ENCODE assay signal across 8 cellular contexts in genomic region chr6:56840467-56841371, GRCh38.
DNase-seq lines count a peak whose midpoint lies in the region; ATAC-seq and TF ChIP-seq lines count a peak whose summit lies in the region.

No MANE protein-coding gene starts in this region.

- ATAC-seq in naive thymus-derived CD8-positive, alpha-beta T cell = no peak

- no peak overlapping the region for H3K9ac ChIP-seq in mucosa of rectum (ENCODE audit: low read depth in 1 of 2, low read length in 2 of 2)

- H3K27me3 ChIP-seq in mucosa of rectum (ENCODE audit: control insufficient read depth in 2 of 2, insufficient read depth in 2 of 2, low read length in 2 of 2) = peaks cover 8 to 28% of the 10 kb centered on the region in 2 donors

- in situ Hi-C loops in GM13976 (cut with MboI; ENCODE audit: low sequenced_read_pairs, unreplicated experiment) = loop anchor here (10.0 kb wide), 2 partner anchors 76 to 126 kb away; no protein-coding TSS in a partner anchor

- TF ChIP-seq CTCF in GM13976 (IDR thresholded peaks at IDR 0.05; ENCODE audit: borderline replicate concordance, control extremely low read depth, extremely low read depth, insufficient read depth, missing control alignments) (no peak), progenitor cell of endocrine pancreas (IDR thresholded peaks at IDR 0.05; ENCODE audit: unreplicated experiment) (no peak)

- DNase-seq in COR-L47 (lab: John Stamatoyannopoulos, UW) = peak; percentile 20
- peak; percentile 22 for DNase-seq in NCI-H146 (lab: John Stamatoyannopoulos, UW)
- no peak for DNase-seq in GM13976 (ENCODE audit: low spot score)
- no peak for DNase-seq in naive thymus-derived CD8-positive, alpha-beta T cell
- DNase-seq in activated CD4-positive, CD25-positive, alpha-beta regulatory T cell (lab: John Stamatoyannopoulos, UW) = no peak
- no peak for DNase-seq in progenitor cell of endocrine pancreas (ENCODE audit: low spot score, unreplicated experiment)

- H3K36me3 ChIP-seq in mucosa of rectum (ENCODE audit: control insufficient read depth in 2 of 2, insufficient read depth in 2 of 2, low read length in 2 of 2) = no peaks in the 10 kb centered on the region

- peaks cover 0 to 4% (median 0%) of the 10 kb centered on the region in 3 donors for H3K36me3 Mint-ChIP-seq in naive thymus-derived CD8-positive, alpha-beta T cell
- no peaks in the 10 kb centered on the region for H3K36me3 Mint-ChIP-seq in progenitor cell of endocrine pancreas (ENCODE audit: insufficient read depth)

- H3K27me3 Mint-ChIP-seq in naive thymus-derived CD8-positive, alpha-beta T cell = peaks cover 29 to 65% (median 51%) of the 10 kb centered on the region in 5 donors
- H3K27me3 Mint-ChIP-seq in progenitor cell of endocrine pancreas = peaks cover 29% of the 10 kb centered on the region

- H3K9me3 Mint-ChIP-seq in naive thymus-derived CD8-positive, alpha-beta T cell = no peaks in the 10 kb centered on the region
- no peaks in the 10 kb centered on the region for H3K9me3 Mint-ChIP-seq in progenitor cell of endocrine pancreas (ENCODE audit: low read depth)

- no peak overlapping the region for H3K27ac Mint-ChIP-seq in naive thymus-derived CD8-positive, alpha-beta T cell
- H3K27ac Mint-ChIP-seq in progenitor cell of endocrine pancreas = no peak overlapping the region

- H3K4me3 Mint-ChIP-seq in naive thymus-derived CD8-positive, alpha-beta T cell = no peak overlapping the region
- no peak overlapping the region for H3K4me3 Mint-ChIP-seq in progenitor cell of endocrine pancreas (ENCODE audit: low read depth)

- POLR2A ChIA-PET in naive thymus-derived CD8-positive, alpha-beta T cell (lab: Charles Lee) = no interaction called here

- H3K27ac ChIP-seq in cingulate gyrus (ENCODE audit: low read depth, low read length) (peak overlapping the region; percentile 67), mucosa of rectum (ENCODE audit: low read depth in 2 of 2, low read length in 2 of 2) (peak overlapping the region in 1 of 2 donors; percentile 0)

- H3K4me1 ChIP-seq in mucosa of rectum (ENCODE audit: control insufficient read depth in 2 of 2, insufficient read depth in 2 of 2, low read length in 2 of 2) = peaks cover 7 to 8% of the 10 kb centered on the region in 2 donors

- H3K4me3 ChIP-seq in mucosa of rectum (ENCODE audit: low read length in 2 of 2) = peak overlapping the region; percentile 1 to 14

- no peaks in the 10 kb centered on the region for H3K9me3 ChIP-seq in mucosa of rectum (ENCODE audit: control insufficient read depth in 2 of 2, low read length in 2 of 2)

- peaks cover 4 to 9% (median 9%) of the 10 kb centered on the region in 4 donors for H3K4me1 Mint-ChIP-seq in naive thymus-derived CD8-positive, alpha-beta T cell
- peaks cover 18% of the 10 kb centered on the region for H3K4me1 Mint-ChIP-seq in progenitor cell of endocrine pancreas (ENCODE audit: low read depth)

Comparison
In these comparisons a context has a peak if more than half of its experiments do, and no peak if none do; other contexts are left out.
1. DNase-seq: peak in COR-L47 (single experiment) and NCI-H146 (single experiment); none in GM13976 (single experiment), naive thymus-derived CD8-positive, alpha-beta T cell (0 of 10), activated CD4-positive, CD25-positive, alpha-beta regulatory T cell (0 of 4) and progenitor cell of endocrine pancreas (single experiment).